Comparison of ENCODE assay signal across 24 cellular contexts in genomic region chrX:44770111-44770510, GRCh38.
DNase-seq lines count a peak whose midpoint lies in the region; ATAC-seq, FAIRE-seq and TF ChIP-seq lines count a peak whose summit lies in the region.
"Had no signal": no experiment of that assay in that cellular context is flagged by ENCODE, and none has a peak within 500 bp of the region (broad histone marks: within the 10 kb centered on the region; RNA-seq: fewer than 3 reads in every experiment).

No MANE protein-coding gene starts in this region.

- peak; percentile 17 for FAIRE-seq in RCC 7860 (lab: Jason Lieb, UNC)
- FAIRE-seq: GM12891, H1 had no signal

- TF ChIP-seq CTCF in fibroblast of the aortic adventitia (IDR thresholded peaks at IDR 0.05; ENCODE audit: insufficient read depth, low read length) (no peak), left ventricle myocardium inferior (IDR thresholded peaks at IDR 0.05; ENCODE audit: borderline replicate concordance) (no peak)

- ATAC-seq in HG02938 (IDR thresholded peaks at IDR 0.05; ENCODE audit: unreplicated experiment) (no peak), GM19452 (IDR thresholded peaks at IDR 0.05; ENCODE audit: unreplicated experiment) (no peak)
- no peak for ATAC-seq in stimulated activated naive CD8-positive, alpha-beta T cell treated with anti-CD3 and anti-CD28 coated beads, Interleukin-15, Interleukin-2, amounts not matched to agents 100 U/mL and 50 U/mL, for 24 hours
- ATAC-seq: HCT116 had no signal

- H3K4me3 ChIP-seq in fibroblast of the aortic adventitia (ENCODE audit: low read depth, low read length) = no peak overlapping the region
- H3K4me3 ChIP-seq in left ventricle myocardium inferior = no peak overlapping the region

- intact Hi-C loops in left ventricle myocardium inferior (cut with micrococcal nuclease) = no loop called here

- no peak overlapping the region for H3K27ac ChIP-seq in left ventricle myocardium inferior (replicated peaks)
- H3K27ac ChIP-seq: KMS-11 had no signal

- no peaks in the 10 kb centered on the region for H3K27me3 ChIP-seq in left ventricle myocardium inferior (ENCODE audit: low read depth)

- no peaks in the 10 kb centered on the region for H3K4me1 ChIP-seq in left ventricle myocardium inferior

- DNase-seq in RCC 7860 (ENCODE audit: low spot score) (no peak), dermis blood vessel endothelial cell (peak; percentile 72), fibroblast of the aortic adventitia (ENCODE audit: low read depth) (peak; percentile 30), pulmonary artery endothelial cell (ENCODE audit: low read depth, low spot score) (peak; percentile 30), left ventricle myocardium inferior (no peak)
- DNase-seq in stimulated activated naive CD8-positive, alpha-beta T cell treated with anti-CD3 and anti-CD28 coated beads, Interleukin-15, Interleukin-2, amounts not matched to agents 100 U/mL and 50 U/mL, for 24 hours = no peak
- DNase-seq: CD4-positive, CD25-positive, alpha-beta regulatory T cell; COR-L47; DMS 273 treated with DMSO at 0.1 percent for 48 hours; DND-41; IMR-90; MV-4-11; NCI-H1694; NCI-H2081; NCI-H446; NCI-H526 treated with DMSO at 0.1 percent for 48 hours; SHP77; SK-N-SH had no signal

- no peaks in the 10 kb centered on the region for H3K9me3 ChIP-seq in left ventricle myocardium inferior (replicated peaks)
- H3K9me3 ChIP-seq: SK-N-SH had no signal

- H3K36me3 ChIP-seq in left ventricle myocardium inferior = no peaks in the 10 kb centered on the region

Comparison
In these comparisons a context has a peak if more than half of its experiments do, and no peak if none do; other contexts are left out.
1. DNase-seq: peak in dermis blood vessel endothelial cell (single experiment), fibroblast of the aortic adventitia (single experiment) and pulmonary artery endothelial cell (single experiment); none in RCC 7860 (single experiment), left ventricle myocardium inferior (single experiment) and stimulated activated naive CD8-positive, alpha-beta T cell treated with anti-CD3 and anti-CD28 coated beads, Interleukin-15, Interleukin-2, amounts not matched to agents 100 U/mL and 50 U/mL, for 24 hours (single experiment).